ENCODE assay signal across 18 cellular contexts in the genomic region with DNA sequence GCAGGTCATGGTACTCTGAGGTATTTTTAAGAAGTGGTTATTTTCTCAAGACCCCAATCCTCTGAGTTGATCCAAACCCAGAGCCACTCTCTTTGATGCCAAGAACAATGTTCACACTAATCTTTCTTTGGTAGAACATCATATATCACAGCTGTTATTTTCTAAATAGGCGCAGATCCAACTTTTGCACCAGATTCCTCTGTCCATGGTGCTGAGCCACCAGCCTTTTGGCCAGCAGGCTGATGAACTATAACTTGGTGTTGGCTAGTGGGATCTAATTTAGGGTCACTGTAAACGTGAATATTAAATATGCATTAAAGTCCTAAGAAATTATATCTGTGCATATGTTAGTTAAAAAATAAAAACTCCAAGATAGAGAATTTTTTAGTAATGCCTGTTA. TPM values are rescaled to one million over a fixed set of nuclear protein-coding genes. Genes with fewer than 3 reads are reported as not detected.
DNase-seq lines count a peak whose midpoint lies in the region; ATAC-seq and TF ChIP-seq lines count a peak whose summit lies in the region.
"Had no signal": no experiment of that assay in that cellular context is flagged by ENCODE, and none has a peak within 500 bp of the region (broad histone marks: within the 10 kb centered on the region; RNA-seq: fewer than 3 reads in every experiment).

No MANE protein-coding gene starts in this region.

- H3K36me3 ChIP-seq in hepatocyte (replicated peaks; ENCODE audit: insufficient read depth, low read depth) (no peaks in the 10 kb centered on the region), vagina (no peaks in the 10 kb centered on the region)

- H3K9me3 ChIP-seq in hepatocyte (ENCODE audit: low read depth): no peaks in the 10 kb centered on the region
- no peaks in the 10 kb centered on the region for H3K9me3 ChIP-seq in vagina
- H3K9me3 ChIP-seq: Caco-2 had no signal

- H4K20me1 ChIP-seq in hepatocyte (ENCODE audit: insufficient read depth, poor library complexity, severe bottlenecking): peaks cover 46% of the 10 kb centered on the region

- H3K79me2 ChIP-seq in hepatocyte: peaks cover 50% of the 10 kb centered on the region

- H3K9me3 Mint-ChIP-seq in activated CD8-positive, alpha-beta T cell treated with anti-CD3 and anti-CD28 coated beads for 36 hours: no peaks in the 10 kb centered on the region
- H3K9me3 Mint-ChIP-seq: activated B cell treated with CpG ODN at 0.5 μM for 24 hours; activated T-helper 1 cell treated with anti-CD3 and anti-CD28 coated beads, Interleukin-12 subunit alpha, Interleukin-12 subunit beta, Interleukin-2, Interleukin-4 antibody, amounts not matched to agents 30 ng/mL and 10 ng/mL and 1 ng/mL, durations not matched to agents 14 hours and 24 hours and 36 hours; IgD-negative memory B cell had no signal

- H3K4me3 ChIP-seq in hepatocyte: no peak overlapping the region
- no peak overlapping the region for H3K4me3 ChIP-seq in vagina
- H3K4me3 ChIP-seq: SK-N-MC had no signal

- in situ Hi-C loops in KBM-7 (cut with MboI; ENCODE audit: low pct_unique_long_range_greater_than_20kb, low sequenced_read_pairs): no loop called here

- no peak overlapping the region for H3K4me3 Mint-ChIP-seq in activated CD8-positive, alpha-beta T cell treated with anti-CD3 and anti-CD28 coated beads for 36 hours
- H3K4me3 Mint-ChIP-seq: activated B cell treated with CpG ODN at 0.5 μM for 24 hours; activated T-helper 1 cell treated with anti-CD3 and anti-CD28 coated beads, Interleukin-12 subunit alpha, Interleukin-12 subunit beta, Interleukin-2, Interleukin-4 antibody, amounts not matched to agents 30 ng/mL and 10 ng/mL and 1 ng/mL, durations not matched to agents 14 hours and 24 hours and 36 hours; IgD-negative memory B cell had no signal

- peaks cover 53% of the 10 kb centered on the region for H3K36me3 Mint-ChIP-seq in activated CD8-positive, alpha-beta T cell treated with anti-CD3 and anti-CD28 coated beads for 36 hours (ENCODE audit: low read depth)

- no peak for TF ChIP-seq CTCF in activated CD8-positive, alpha-beta T cell treated with anti-CD3 and anti-CD28 coated beads for 36 hours (IDR thresholded peaks at IDR 0.05)
- TF ChIP-seq CTCF in hepatocyte (IDR thresholded peaks at IDR 0.05; ENCODE audit: poor library complexity) (no peak), vagina (IDR thresholded peaks at IDR 0.05) (no peak)

- H3K27me3 ChIP-seq in hepatocyte (no peaks in the 10 kb centered on the region), vagina (no peaks in the 10 kb centered on the region)

- CTCF ChIA-PET in activated CD8-positive, alpha-beta T cell treated with anti-CD3 and anti-CD28 coated beads for 36 hours (lab: Charles Lee): interaction anchor here (0.7 to 1.7 kb wide), 2 partner anchors 13 to 39 kb away, joined by 3 to 5 read pairs; no protein-coding TSS in a partner anchor

- no peak for TF ChIP-seq POLR2A in vagina (IDR thresholded peaks at IDR 0.05)

- H3K4me1 ChIP-seq in hepatocyte (ENCODE audit: insufficient read depth) (no peaks in the 10 kb centered on the region), vagina (peaks cover 7% of the 10 kb centered on the region)
- H3K4me1 ChIP-seq: Caco-2 had no signal

- POLR2A ChIA-PET in activated CD8-positive, alpha-beta T cell treated with anti-CD3 and anti-CD28 coated beads for 36 hours (lab: Charles Lee): no interaction called here

- ATAC-seq in activated CD8-positive, alpha-beta T cell treated with anti-CD3 and anti-CD28 coated beads for 36 hours: no peak
- ATAC-seq in HG03280 (IDR thresholded peaks at IDR 0.05; ENCODE audit: unreplicated experiment) (no peak), left cardiac atrium (no peak)

- peaks cover 25% of the 10 kb centered on the region for H3K4me1 Mint-ChIP-seq in activated CD8-positive, alpha-beta T cell treated with anti-CD3 and anti-CD28 coated beads for 36 hours (ENCODE audit: low read depth)

- no peaks in the 10 kb centered on the region for H3K9me2 ChIP-seq in hepatocyte (replicated peaks; ENCODE audit: insufficient read depth)

- no peak overlapping the region for H3K27ac Mint-ChIP-seq in activated CD8-positive, alpha-beta T cell treated with anti-CD3 and anti-CD28 coated beads for 36 hours
- H3K27ac Mint-ChIP-seq: activated B cell treated with CpG ODN at 0.5 μM for 24 hours; activated T-helper 1 cell treated with anti-CD3 and anti-CD28 coated beads, Interleukin-12 subunit alpha, Interleukin-12 subunit beta, Interleukin-2, Interleukin-4 antibody, amounts not matched to agents 30 ng/mL and 10 ng/mL and 1 ng/mL, durations not matched to agents 14 hours and 24 hours and 36 hours; IgD-negative memory B cell had no signal

- H3K27me3 Mint-ChIP-seq in activated CD8-positive, alpha-beta T cell treated with anti-CD3 and anti-CD28 coated beads for 36 hours: no peaks in the 10 kb centered on the region
- H3K27me3 Mint-ChIP-seq: activated B cell treated with CpG ODN at 0.5 μM for 24 hours, IgD-negative memory B cell had no signal

- H2AFZ ChIP-seq in hepatocyte: no peak overlapping the region

- no peak overlapping the region for H3K4me2 ChIP-seq in hepatocyte

- intact Hi-C loops in activated CD8-positive, alpha-beta T cell treated with anti-CD3 and anti-CD28 coated beads for 36 hours (cut with micrococcal nuclease): no loop called here
- intact Hi-C loops in vagina (cut with DNase I): no loop called here
- intact Hi-C loops in left cardiac atrium (cut with DNase I): no loop called here

- WGBS in hepatocyte (ENCODE audit: low lambda C conversion rate, missing lambda C conversion rate): 88% methylated on average over 2 of the region's 2 CpGs

- DNase-seq in GM03348 (ENCODE audit: low spot score) (peak; percentile 17), KBM-7 (peak; percentile 23), hepatocyte (ENCODE audit: low spot score) (peak; percentile 39), vagina (ENCODE audit: extremely low spot score in 2 of 2) (no peak), left cardiac atrium (no peak), D341Med (ENCODE audit: low spot score) (no peak)
- DNase-seq in activated CD8-positive, alpha-beta T cell treated with anti-CD3 and anti-CD28 coated beads for 36 hours: peak; percentile 24
- DNase-seq: activated B cell treated with CpG ODN at 0.5 μM for 24 hours, mesendoderm, NCI-H2029 had no signal

- H3K27ac ChIP-seq in hepatocyte (no peak overlapping the region), vagina (no peak overlapping the region)
- H3K27ac ChIP-seq: SK-N-MC had no signal

RNA-seq across cellular contexts. Expression of gene ZKSCAN2, which starts 7.0 kb away (rescaled TPM):
- total RNA-seq in activated CD8-positive, alpha-beta T cell treated with anti-CD3 and anti-CD28 coated beads for 36 hours: 1 to 10 TPM; 3.7 to 4.0 TPM
- total RNA-seq in hepatocyte: 7.6 and 8.0 TPM in 2 replicates
- polyA plus RNA-seq in hepatocyte: 2.5 and 3.1 TPM in 2 replicates
- 3.7 TPM for total RNA-seq in vagina
- total RNA-seq in left cardiac atrium: 1 to 10 TPM; 4.4 to 5.8 TPM

RNA-seq across cellular contexts. Expression of gene AQP8, which starts 47.9 kb away (rescaled TPM):
- total RNA-seq in activated CD8-positive, alpha-beta T cell treated with anti-CD3 and anti-CD28 coated beads for 36 hours: not detected
- total RNA-seq in hepatocyte: 0.53 and 2.6 TPM in 2 replicates
- 1.2 TPM in 1 of 2 replicates, not detected in the other for polyA plus RNA-seq in hepatocyte
- total RNA-seq in vagina: not detected
- total RNA-seq in left cardiac atrium: not detected
- total RNA-seq: activated B cell treated with CpG ODN at 0.5 μM for 24 hours; activated T-helper 1 cell treated with anti-CD3 and anti-CD28 coated beads, Interleukin-12 subunit alpha, Interleukin-12 subunit beta, Interleukin-2, Interleukin-4 antibody, amounts not matched to agents 30 ng/mL and 10 ng/mL and 1 ng/mL, durations not matched to agents 14 hours and 24 hours and 36 hours; bronchial epithelial cell; Caco-2; epithelial cell of proximal tubule; osteoblast had no signal
- polyA plus RNA-seq: IgD-negative memory B cell had no signal

Comparison
In these comparisons a context has a peak if more than half of its experiments do, and no peak if none do; other contexts are left out.
1. DNase-seq: peak in GM03348 (single experiment), KBM-7 (single experiment), activated CD8-positive, alpha-beta T cell treated with anti-CD3 and anti-CD28 coated beads for 36 hours (single experiment) and hepatocyte (single experiment); none in vagina (0 of 2), left cardiac atrium (single experiment) and D341Med (single experiment).